25 cellular contexts compared by ENCODE assay signal in the genomic region with DNA sequence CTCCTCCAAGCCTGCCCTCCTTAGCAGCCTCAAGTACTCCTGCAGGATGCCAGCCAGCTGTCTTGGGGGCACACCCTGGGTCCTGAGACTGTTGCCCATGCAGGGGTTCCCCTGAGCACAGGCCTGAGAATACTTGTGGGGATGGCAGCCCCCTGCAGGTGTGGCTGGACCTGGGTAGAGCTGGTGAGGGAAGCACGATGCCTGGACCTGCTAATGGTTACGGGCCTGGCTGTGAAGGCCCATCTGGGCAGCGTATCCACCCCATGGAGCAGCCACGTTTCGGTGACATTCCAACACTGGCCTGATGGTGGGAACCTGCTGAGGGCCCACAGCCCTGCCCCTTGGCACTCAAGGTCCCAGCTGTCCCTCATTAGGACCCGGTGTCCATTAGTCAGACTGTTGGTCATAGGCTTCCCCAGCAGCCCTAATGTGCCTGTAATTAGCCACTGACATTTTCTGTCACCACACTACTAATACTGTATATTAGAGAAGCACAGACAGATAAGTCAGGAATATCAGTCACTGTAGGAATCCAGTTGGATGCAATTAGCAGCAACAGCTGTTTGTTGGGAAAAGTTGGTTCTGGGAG.
"Had no signal": no experiment of that assay in that cellular context is flagged by ENCODE, and none has a peak within 500 bp of the region (broad histone marks: within the 10 kb centered on the region; RNA-seq: fewer than 3 reads in every experiment).

No MANE protein-coding gene starts in this region.

- FAIRE-seq: islet of Langerhans, small intestine had no signal

- H3K4me3 ChIP-seq: breast epithelium, colonic mucosa, esophagus squamous epithelium, gastroesophageal sphincter, testis, vagina had no signal

- DNase-seq: activated CD4-positive, alpha-beta T cell treated with anti-CD3 and anti-CD28 coated beads, Interleukin-2, amount 50 U/mL, for 1 hour; activated naive CD4-positive, alpha-beta T cell treated with Interleukin-2 at 50 U/mL for 16 hours; activated naive CD8-positive, alpha-beta T cell treated with anti-CD3 and anti-CD28 coated beads for 36 hours; activated T-cell treated with anti-CD3 and anti-CD28 coated beads, Interleukin-2, amount 50 U/mL, for 4 hours; amniotic stem cell; colonic mucosa; esophagus squamous epithelium; left ventricle myocardium superior; mammary epithelial cell; right cardiac atrium; small intestine; stimulated activated CD4-positive, alpha-beta T cell treated with anti-CD3 and anti-CD28 coated beads, Interleukin-15, amount 100 ng/mL, for 24 hours; stimulated activated naive CD4-positive, alpha-beta T cell; testis had no signal

- H3K4me3 Mint-ChIP-seq: activated naive CD8-positive, alpha-beta T cell treated with anti-CD3 and anti-CD28 coated beads for 36 hours; activated T-cell treated with anti-CD3 and anti-CD28 coated beads, Interleukin-2, amount 50 U/mL, for 4 hours; mesothelial cell of epicardium; nephron; T-helper 2 cell treated with Interferon-gamma antibody and Interleukin-4, amounts not matched to agents 5 μg/mL and 100 μg/mL, for 36 hours; type B pancreatic cell had no signal

- H3K9me3 ChIP-seq: breast epithelium, colonic mucosa, esophagus squamous epithelium, gastroesophageal sphincter, testis, vagina had no signal

- H3K27ac Mint-ChIP-seq: activated naive CD8-positive, alpha-beta T cell treated with anti-CD3 and anti-CD28 coated beads for 36 hours; mesothelial cell of epicardium; nephron; T-helper 2 cell treated with Interferon-gamma antibody and Interleukin-4, amounts not matched to agents 5 μg/mL and 100 μg/mL, for 36 hours; type B pancreatic cell had no signal

- H3K36me3 ChIP-seq: breast epithelium, colonic mucosa had no signal

- H3K9me3 Mint-ChIP-seq: activated naive CD8-positive, alpha-beta T cell treated with anti-CD3 and anti-CD28 coated beads for 36 hours; activated T-cell treated with anti-CD3 and anti-CD28 coated beads, Interleukin-2, amount 50 U/mL, for 4 hours; mesothelial cell of epicardium; nephron; T-helper 2 cell treated with Interferon-gamma antibody and Interleukin-4, amounts not matched to agents 5 μg/mL and 100 μg/mL, for 36 hours; type B pancreatic cell had no signal

- ATAC-seq: activated CD4-positive, CD25-positive, alpha-beta regulatory T cell treated with anti-CD3 and anti-CD28 coated beads, Interleukin-2, amount 50 U/mL, for 24 hours; activated T-cell treated with anti-CD3 and anti-CD28 coated beads, Interleukin-2, amount 50 U/mL, for 4 hours; gastroesophageal sphincter; left ventricle myocardium superior; right cardiac atrium had no signal

- H2AFZ ChIP-seq: parathyroid adenoma had no signal

- H3K27ac ChIP-seq: breast epithelium, colonic mucosa, esophagus squamous epithelium, gastroesophageal sphincter, parathyroid adenoma, testis, vagina, VCaP had no signal

- H3K27me3 ChIP-seq: breast epithelium, colonic mucosa, esophagus squamous epithelium, gastroesophageal sphincter, testis, vagina had no signal

- H3K4me1 ChIP-seq: breast epithelium, colonic mucosa, gastroesophageal sphincter, parathyroid adenoma had no signal

- H3K4me1 Mint-ChIP-seq: activated naive CD8-positive, alpha-beta T cell treated with anti-CD3 and anti-CD28 coated beads for 36 hours; mesothelial cell of epicardium had no signal

- H3K27me3 Mint-ChIP-seq: activated naive CD8-positive, alpha-beta T cell treated with anti-CD3 and anti-CD28 coated beads for 36 hours; type B pancreatic cell had no signal

- H3K79me2 ChIP-seq: parathyroid adenoma had no signal

- H3K9ac ChIP-seq: parathyroid adenoma had no signal
